In the genomic region with DNA sequence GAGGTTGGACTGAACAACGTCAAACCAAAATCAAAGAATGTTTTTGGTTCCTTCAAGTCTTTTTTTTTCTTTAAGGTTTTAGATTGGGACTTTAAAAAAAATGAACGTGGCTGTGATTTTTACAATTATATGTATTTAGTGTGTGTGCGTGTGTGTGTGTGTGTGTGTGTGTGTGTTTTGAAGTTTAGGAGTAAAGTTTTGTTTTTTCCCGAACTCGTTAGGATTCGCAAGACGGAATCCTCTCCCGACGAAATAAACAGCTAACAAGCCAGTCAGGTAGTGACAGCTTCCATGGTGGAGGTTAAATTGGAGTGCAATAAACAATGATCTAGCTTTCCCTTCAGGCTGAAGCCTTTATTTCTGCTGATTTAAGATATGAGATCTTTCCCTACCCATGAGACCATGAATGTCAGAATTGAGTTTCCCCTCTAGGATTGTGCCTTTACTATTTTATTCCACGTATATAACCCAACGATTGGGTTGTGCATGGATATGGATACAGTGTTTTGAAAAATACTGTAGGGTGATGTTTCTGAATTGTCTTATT, we compare ENCODE assay signal across 8 cellular contexts. TPM values are rescaled to one million over a fixed set of nuclear protein-coding genes. Genes with fewer than 3 reads are reported as not detected.
A peak's percentile ranks its signal among the peaks of the same experiment; 100 is the strongest.
DNase-seq lines count a peak whose midpoint lies in the region; TF ChIP-seq lines count a peak whose summit lies in the region.

No MANE protein-coding gene starts in this region.

- H3K27ac Mint-ChIP-seq in osteocyte (ENCODE audit: unreplicated experiment) = peak overlapping the region; percentile 78

- H3K4me3 ChIP-seq in epithelial cell of esophagus (ENCODE audit: low read length) = peak overlapping the region; percentile 82

- H3K27me3 Mint-ChIP-seq in osteocyte (ENCODE audit: unreplicated experiment) = no peaks in the 10 kb centered on the region

- H3K9me3 Mint-ChIP-seq in osteocyte (ENCODE audit: unreplicated experiment) = peaks cover under 1% of the 10 kb centered on the region

- no peak for TF ChIP-seq CTCF in RWPE1 (conservative IDR thresholded peaks at IDR 0.05; ENCODE audit: low read depth)
- TF ChIP-seq CTCF in epithelial cell of esophagus (IDR thresholded peaks at IDR 0.05; ENCODE audit: insufficient read depth, low read depth, low read length, missing control alignments) = no peak
- no peak for TF ChIP-seq CTCF in osteocyte (IDR thresholded peaks at IDR 0.05)

- H3K27ac ChIP-seq in RWPE1 = peak overlapping the region; percentile 72

- DNase-seq in DMS 273 (lab: John Stamatoyannopoulos, UW; ENCODE audit: unreplicated experiment) (peak; percentile 58), DMS 273 treated with DMSO at 0.1 percent for 48 hours (lab: John Stamatoyannopoulos, UW) (no peak), RWPE1 (ENCODE audit: low spot score) (peak; percentile 12), epithelial cell of esophagus (ENCODE audit: low read depth) (peak; percentile 22), osteocyte (ENCODE audit: extremely low spot score, unreplicated experiment) (no peak), UCSD-AML1 (lab: John Stamatoyannopoulos, UW; ENCODE audit: unreplicated experiment) (no peak)
- DNase-seq in stimulated activated CD4-positive, alpha-beta T cell treated with anti-CD3 and anti-CD28 coated beads, Interleukin-12 subunit alpha, Interleukin-12 subunit beta, amount 100 ng/mL, for 4 hours = no peak
- DNase-seq in stimulated activated CD8-positive, alpha-beta memory T cell treated with anti-CD3 and anti-CD28 coated beads, Interleukin-4, amount 100 ng/mL, for 48 hours = no peak

- peak overlapping the region; percentile 92 for H3K4me3 Mint-ChIP-seq in osteocyte (ENCODE audit: unreplicated experiment)

- peaks cover 22% of the 10 kb centered on the region for H3K4me1 Mint-ChIP-seq in osteocyte (ENCODE audit: unreplicated experiment)

- POLR2A ChIA-PET in RWPE1 (lab: Yijun Ruan, JAX; ENCODE audit: low non-redundant PET) = interaction anchor here (0.9 kb wide), 1 partner anchor 9 kb away, joined by 4 read pairs; no protein-coding TSS in a partner anchor

- CTCF ChIA-PET in RWPE1 (lab: Yijun Ruan, JAX) = interaction anchor here (0.6 to 0.9 kb wide), 2 partner anchors 24 to 45 kb away, joined by 3 to 4 read pairs; no protein-coding TSS in a partner anchor

- H3K36me3 Mint-ChIP-seq in osteocyte (ENCODE audit: unreplicated experiment) = peaks cover under 1% of the 10 kb centered on the region

RNA-seq across cellular contexts. Expression of gene KIAA1958, which starts 1.2 kb away (rescaled TPM):
- total RNA-seq in osteocyte = 4.9 and 6.1 TPM in 2 replicates

Comparison
In these comparisons a context has a peak if more than half of its experiments do, and no peak if none do; other contexts are left out.
1. DNase-seq: peak in DMS 273 (single experiment), RWPE1 (single experiment) and epithelial cell of esophagus (single experiment); none in DMS 273 treated with DMSO at 0.1 percent for 48 hours (single experiment), osteocyte (single experiment), UCSD-AML1 (single experiment), stimulated activated CD4-positive, alpha-beta T cell treated with anti-CD3 and anti-CD28 coated beads, Interleukin-12 subunit alpha, Interleukin-12 subunit beta, amount 100 ng/mL, for 4 hours (single experiment) and stimulated activated CD8-positive, alpha-beta memory T cell treated with anti-CD3 and anti-CD28 coated beads, Interleukin-4, amount 100 ng/mL, for 48 hours (single experiment).